Comparison of ENCODE assay signal across 1 cellular context in the genomic region with DNA sequence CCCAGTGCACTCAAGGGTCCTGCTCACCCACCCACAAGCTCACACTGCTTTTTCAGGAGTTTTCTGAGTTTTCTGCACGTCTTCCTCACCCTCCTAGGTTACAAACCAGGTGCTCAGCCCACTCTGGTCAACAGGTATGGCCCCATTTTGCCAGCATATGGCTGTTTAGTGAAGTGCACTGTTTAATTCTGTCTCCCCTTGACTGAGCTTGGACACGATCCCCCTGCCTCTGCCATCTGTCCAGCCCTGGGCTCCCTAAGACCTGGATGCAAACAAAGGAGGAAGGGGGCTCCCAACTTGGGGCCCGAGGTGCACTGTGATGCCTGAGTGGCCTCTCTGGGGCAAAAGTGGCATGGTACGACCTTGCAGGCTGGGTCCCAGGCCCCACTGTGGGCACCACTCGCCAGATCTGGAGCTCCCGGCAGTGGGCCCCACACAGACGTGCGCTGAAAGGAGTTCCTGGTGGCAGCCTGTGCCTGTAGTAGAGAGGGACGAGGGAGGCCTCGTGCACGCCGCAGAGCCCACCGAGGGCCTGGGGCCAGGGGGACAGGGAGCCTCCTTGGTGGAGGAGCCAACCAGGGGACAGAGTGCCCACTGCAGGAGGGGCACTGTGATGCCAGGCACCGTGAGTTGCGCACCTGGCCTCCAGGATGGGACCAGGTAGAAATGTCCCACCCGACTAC.
TF ChIP-seq lines count a peak whose summit lies in the region.

No MANE protein-coding gene starts in this region.

TF ChIP-seq in K562, 482 proteins besides CTCF, POLR2A, EP300 and RAD21 (continued from another document):
- TF ChIP-seq, protein P1, sequence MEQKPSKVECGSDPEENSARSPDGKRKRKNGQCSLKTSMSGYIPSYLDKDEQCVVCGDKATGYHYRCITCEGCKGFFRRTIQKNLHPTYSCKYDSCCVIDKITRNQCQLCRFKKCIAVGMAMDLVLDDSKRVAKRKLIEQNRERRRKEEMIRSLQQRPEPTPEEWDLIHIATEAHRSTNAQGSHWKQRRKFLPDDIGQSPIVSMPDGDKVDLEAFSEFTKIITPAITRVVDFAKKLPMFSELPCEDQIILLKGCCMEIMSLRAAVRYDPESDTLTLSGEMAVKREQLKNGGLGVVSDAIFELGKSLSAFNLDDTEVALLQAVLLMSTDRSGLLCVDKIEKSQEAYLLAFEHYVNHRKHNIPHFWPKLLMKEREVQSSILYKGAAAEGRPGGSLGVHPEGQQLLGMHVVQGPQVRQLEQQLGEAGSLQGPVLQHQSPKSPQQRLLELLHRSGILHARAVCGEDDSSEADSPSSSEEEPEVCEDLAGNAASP (IDR thresholded peaks at IDR 0.05), result no peak
- TF ChIP-seq RFX7 (CRISPR knock-in tag; IDR thresholded peaks at IDR 0.05) (no peak), ZNF140 (CRISPR knock-in tag; IDR thresholded peaks at IDR 0.05) (no peak), MECOM (CRISPR knock-in tag; IDR thresholded peaks at IDR 0.05) (no peak), HDAC1 (IDR thresholded peaks at IDR 0.05) (no peak), ZSCAN32 (CRISPR knock-in tag; IDR thresholded peaks at IDR 0.05) (0 out of 2 replicates have a peak, but pooled peaks have one; percentile 11), ATF4 (CRISPR knock-in tag; IDR thresholded peaks at IDR 0.05) (no peak)
